In genomic region chr7:157357129-157358040, GRCh38 we compare ENCODE assay signal across 9 cellular contexts. TPM values are rescaled to one million over a fixed set of nuclear protein-coding genes. Genes with fewer than 3 reads are reported as not detected.
A peak's percentile ranks its signal among the peaks of the same experiment; 100 is the strongest.
DNase-seq lines count a peak whose midpoint lies in the region; ATAC-seq, FAIRE-seq and TF ChIP-seq lines count a peak whose summit lies in the region.
"Had no signal": no experiment of that assay in that cellular context is flagged by ENCODE, and none has a peak within 500 bp of the region (broad histone marks: within the 10 kb centered on the region; RNA-seq: fewer than 3 reads in every experiment).

No MANE protein-coding gene starts in this region.

- 84 to 86% methylated on average over 21 to 24 of the region's 24 CpGs for WGBS in sigmoid colon, 2 donors

- no peaks in the 10 kb centered on the region for H3K27me3 ChIP-seq in sigmoid colon

- peaks cover 0 to 71% (median 53%) of the 10 kb centered on the region in 4 donors for H3K4me1 ChIP-seq in sigmoid colon

- FAIRE-seq in frontal cortex (lab: Jason Lieb, UNC) (no peak), RCC 7860 (lab: Jason Lieb, UNC) (no peak)

- H3K4me3 ChIP-seq in sigmoid colon = no peak overlapping the region

- no peaks in the 10 kb centered on the region for H3K9me3 ChIP-seq in sigmoid colon

- no peak for DNase-seq in naive thymus-derived CD8-positive, alpha-beta T cell
- DNase-seq in sigmoid colon (no peak), frontal cortex (ENCODE audit: low spot score in 2 of 2) (no peak), GF-D8 (lab: John Stamatoyannopoulos, UW) (no peak), RCC 7860 (ENCODE audit: low spot score) (no peak)
- DNase-seq: activated CD4-positive, CD25-positive, alpha-beta regulatory T cell treated with anti-CD3 and anti-CD28 coated beads, Interleukin-2, amount 50 U/mL, for 72 hours had no signal

- no peaks in the 10 kb centered on the region for H3K27me3 Mint-ChIP-seq in naive thymus-derived CD8-positive, alpha-beta T cell

- H3K36me3 ChIP-seq in sigmoid colon = peaks cover 0 to 36% (median 9%) of the 10 kb centered on the region in 4 donors

- H3K4me1 Mint-ChIP-seq in naive thymus-derived CD8-positive, alpha-beta T cell = peaks cover 38 to 70% (median 67%) of the 10 kb centered on the region in 4 donors

- TF ChIP-seq POLR2A in sigmoid colon (IDR thresholded peaks at IDR 0.05) = no peak

- ATAC-seq in GM18519 (IDR thresholded peaks at IDR 0.05; ENCODE audit: low FRiP score, unreplicated experiment) (peak; percentile 89), GM21423 (IDR thresholded peaks at IDR 0.05; ENCODE audit: unreplicated experiment) (peak; percentile 75), HG03558 (IDR thresholded peaks at IDR 0.05; ENCODE audit: extremely low read depth, unreplicated experiment) (peak; percentile 73)
- ATAC-seq in naive thymus-derived CD8-positive, alpha-beta T cell = no peak

- TF ChIP-seq EP300 in sigmoid colon (IDR thresholded peaks at IDR 0.05) = no peak

- intact Hi-C loops in sigmoid colon (cut with DNase I) = no loop called here

- peak overlapping the region in 6 of 10 donors; percentile 15 to 58 (median 27) for H3K4me3 Mint-ChIP-seq in naive thymus-derived CD8-positive, alpha-beta T cell

- no peaks in the 10 kb centered on the region for H3K9me3 Mint-ChIP-seq in naive thymus-derived CD8-positive, alpha-beta T cell

- H3K36me3 Mint-ChIP-seq in naive thymus-derived CD8-positive, alpha-beta T cell = peaks cover 0 to 65% (median 0%) of the 10 kb centered on the region in 3 donors

- peak overlapping the region in 9 of 10 donors; percentile 25 to 91 (median 73) for H3K27ac Mint-ChIP-seq in naive thymus-derived CD8-positive, alpha-beta T cell

- POLR2A ChIA-PET in naive thymus-derived CD8-positive, alpha-beta T cell (lab: Charles Lee) = no interaction called here

- no peak overlapping the region for H3K27ac ChIP-seq in sigmoid colon

- TF ChIP-seq CTCF in sigmoid colon (IDR thresholded peaks at IDR 0.05) = no peak

RNA-seq across cellular contexts. Expression of gene DNAJB6, which starts 20.6 kb away (rescaled TPM):
- 100 to 1,000 TPM; 112 to 118 TPM for total RNA-seq in naive thymus-derived CD8-positive, alpha-beta T cell
- 100 to 1,000 TPM; 113 to 159 (median 115) TPM for polyA plus RNA-seq in naive thymus-derived CD8-positive, alpha-beta T cell
- total RNA-seq in sigmoid colon (100 to 1,000 TPM; 120 to 145 (median 129) TPM), frontal cortex (229 TPM)
- polyA plus RNA-seq in sigmoid colon = 10 to 100 TPM; 71.5 to 93.9 (median 93.4) TPM

Comparison
In these comparisons a context has a peak if more than half of its experiments do, and no peak if none do; other contexts are left out.
1. ATAC-seq: peak in GM18519 (single experiment), GM21423 (single experiment) and HG03558 (single experiment); none in naive thymus-derived CD8-positive, alpha-beta T cell (0 of 2).